Comparison of ENCODE assay signal across 24 cellular contexts in genomic region chr4:175447006-175447405, GRCh38.
"Had no signal": no experiment of that assay in that cellular context is flagged by ENCODE, and none has a peak within 500 bp of the region (broad histone marks: within the 10 kb centered on the region; RNA-seq: fewer than 3 reads in every experiment).

No MANE protein-coding gene starts in this region.

- H3K27me3 Mint-ChIP-seq: IgD-negative memory B cell had no signal

- H3K4me3 ChIP-seq: K562, PC-9 had no signal

- H2AFZ ChIP-seq: PC-9 had no signal

- DNase-seq: Kasumi-1; MM.1S; MV-4-11; NCI-H1048; NCI-H1105; NCI-H1436 treated with DMSO at 0.1 percent for 48 hours; NCI-H1694; NCI-H187 treated with DMSO at 0.1 percent for 48 hours; NCI-H2029 treated with DMSO at 0.1 percent for 48 hours; NCI-H2171 treated with DMSO at 0.1 percent for 48 hours; NCI-H345; NCI-H446 treated with DMSO at 0.1 percent for 48 hours; NCI-H510A treated with DMSO at 0.1 percent for 48 hours; NCI-H774; NK-92 treated with Interleukin-12 subunit alpha and Interleukin-12 subunit beta, amount 100 ng/mL, for 24 hours; PC-9; Right ventricle myocardium superior; RPMI8226; SK-N-SH; T-helper 1 cell had no signal

- H3K36me3 Mint-ChIP-seq: IgD-negative memory B cell had no signal

- H3K9ac ChIP-seq: KMS-11, SK-N-SH had no signal

- H3K4me2 ChIP-seq: KMS-11, PC-9, SK-N-SH had no signal

- H3K9me3 ChIP-seq: SK-N-SH had no signal

- H3K27ac Mint-ChIP-seq: IgD-negative memory B cell had no signal

- H3K4me3 Mint-ChIP-seq: IgD-negative memory B cell had no signal

- H3K27ac ChIP-seq: HL-60, KMS-11, PC-9 had no signal
